Comparison of ENCODE assay signal across 28 cellular contexts in the genomic region with DNA sequence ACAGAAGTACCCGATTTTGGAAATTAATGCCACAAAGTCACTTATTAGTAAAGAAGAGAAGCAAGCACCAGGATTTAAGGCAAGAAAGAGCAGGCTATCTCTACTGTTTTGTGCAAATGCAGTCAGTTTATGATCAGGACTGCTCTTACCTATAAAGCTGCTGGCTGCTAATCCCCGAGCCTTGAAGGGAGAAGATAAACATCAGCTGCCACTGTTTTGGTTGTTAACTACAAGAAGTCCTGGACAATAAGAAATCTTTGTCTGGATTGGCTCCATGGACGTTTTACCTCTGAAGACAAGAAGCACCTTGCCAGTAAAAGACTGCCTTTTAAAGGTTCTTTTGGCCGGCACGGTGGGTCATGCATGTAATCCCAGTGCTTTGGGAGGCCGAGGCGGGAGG.
"Had no signal": no experiment of that assay in that cellular context is flagged by ENCODE, and none has a peak within 500 bp of the region (broad histone marks: within the 10 kb centered on the region; RNA-seq: fewer than 3 reads in every experiment).

No MANE protein-coding gene starts in this region.

- H3K4me1 Mint-ChIP-seq: activated B cell treated with CpG ODN at 0.5 μM for 24 hours, brain had no signal

- DNase-seq: activated B cell treated with CpG ODN at 0.5 μM for 24 hours; activated CD4-positive, alpha-beta memory T cell treated with anti-CD3 and anti-CD28 coated beads for 36 hours; activated CD4-positive, alpha-beta T cell treated with anti-CD3 and anti-CD28 coated beads, Interleukin-2, amount 10 ng/mL, durations not matched to agents 24 days and 14 days; activated CD8-positive, alpha-beta memory T cell treated with anti-CD3 and anti-CD28 coated beads, Interleukin-2, amount 50 U/mL, for 48 hours; activated CD8-positive, alpha-beta T cell treated with anti-CD3 and anti-CD28 coated beads, Interleukin-2, amount 10 ng/mL, durations not matched to agents 7 days and 5 days; activated gamma-delta T cell; activated naive CD4-positive, alpha-beta T cell; activated naive CD4-positive, alpha-beta T cell treated with anti-CD3 and anti-CD28 coated beads, Interleukin-2, amount 10 ng/mL, durations not matched to agents 7 days and 5 days; activated naive CD8-positive, alpha-beta T cell treated with anti-CD3 and anti-CD28 coated beads, Interleukin-2, amount 10 ng/mL, durations not matched to agents 7 days and 5 days; activated T-cell treated with anti-CD3 and anti-CD28 coated beads for 4 hours; activated T-cell treated with anti-CD3 and anti-CD28 coated beads, Interleukin-2, amount 50 U/mL, for 24 hours; activated T-cell treated with anti-CD3 and anti-CD28 coated beads, Interleukin-2, amount 50 U/mL, for 72 hours; central memory CD4-positive, alpha-beta T cell; cerebellar nuclear complex; colonic mucosa; effector CD8-positive, alpha-beta T cell; esophagus squamous epithelium; foreskin fibroblast; head of caudate nucleus; T-helper 2 cell; WERI-Rb-1 had no signal

- H3K4me3 Mint-ChIP-seq: activated B cell treated with CpG ODN at 0.5 μM for 24 hours; activated CD4-positive, alpha-beta memory T cell treated with anti-CD3 and anti-CD28 coated beads for 36 hours; activated CD4-positive, alpha-beta T cell treated with anti-CD3 and anti-CD28 coated beads, Interleukin-2, amount 10 ng/mL, durations not matched to agents 24 days and 14 days; activated CD8-positive, alpha-beta T cell treated with anti-CD3 and anti-CD28 coated beads, Interleukin-2, amount 10 ng/mL, durations not matched to agents 7 days and 5 days; activated naive CD4-positive, alpha-beta T cell treated with anti-CD3 and anti-CD28 coated beads, Interleukin-2, amount 10 ng/mL, durations not matched to agents 7 days and 5 days; activated naive CD8-positive, alpha-beta T cell treated with anti-CD3 and anti-CD28 coated beads, Interleukin-2, amount 10 ng/mL, durations not matched to agents 7 days and 5 days; activated T-cell treated with anti-CD3 and anti-CD28 coated beads, Interleukin-2, amount 50 U/mL, for 24 hours; activated T-cell treated with anti-CD3 and anti-CD28 coated beads, Interleukin-2, amount 50 U/mL, for 72 hours; brain had no signal

- ATAC-seq: activated CD4-positive, CD25-positive, alpha-beta regulatory T cell treated with anti-CD3 and anti-CD28 coated beads, Interleukin-2, amount 50 U/mL, for 24 hours; activated CD8-positive, alpha-beta T cell treated with anti-CD3 and anti-CD28 coated beads, Interleukin-2, amount 10 ng/mL, durations not matched to agents 7 days and 5 days; activated naive CD4-positive, alpha-beta T cell treated with anti-CD3 and anti-CD28 coated beads, Interleukin-2, amount 50 U/mL, for 72 hours; activated T-cell treated with anti-CD3 and anti-CD28 coated beads, Interleukin-2, amount 50 U/mL, for 72 hours had no signal

- H3K27me3 Mint-ChIP-seq: activated B cell treated with CpG ODN at 0.5 μM for 24 hours; activated CD4-positive, alpha-beta memory T cell treated with anti-CD3 and anti-CD28 coated beads for 36 hours; activated naive CD4-positive, alpha-beta T cell treated with anti-CD3 and anti-CD28 coated beads, Interleukin-2, amount 10 ng/mL, durations not matched to agents 7 days and 5 days; activated T-cell treated with anti-CD3 and anti-CD28 coated beads, Interleukin-2, amount 50 U/mL, for 24 hours; brain had no signal

- H3K4me3 ChIP-seq: ascending aorta, breast epithelium, cardiac muscle cell, colonic mucosa, esophagus squamous epithelium had no signal

- H3K36me3 Mint-ChIP-seq: activated CD4-positive, alpha-beta memory T cell treated with anti-CD3 and anti-CD28 coated beads for 36 hours; activated naive CD4-positive, alpha-beta T cell treated with anti-CD3 and anti-CD28 coated beads, Interleukin-2, amount 10 ng/mL, durations not matched to agents 7 days and 5 days; activated naive CD4-positive, alpha-beta T cell treated with anti-CD3 and anti-CD28 coated beads, Interleukin-2, amount 50 U/mL, for 72 hours; brain had no signal

- H3K9me3 Mint-ChIP-seq: activated B cell treated with CpG ODN at 0.5 μM for 24 hours; activated CD4-positive, alpha-beta memory T cell treated with anti-CD3 and anti-CD28 coated beads for 36 hours; activated CD4-positive, alpha-beta T cell treated with anti-CD3 and anti-CD28 coated beads, Interleukin-2, amount 10 ng/mL, durations not matched to agents 24 days and 14 days; activated naive CD4-positive, alpha-beta T cell treated with anti-CD3 and anti-CD28 coated beads, Interleukin-2, amount 10 ng/mL, durations not matched to agents 7 days and 5 days; activated naive CD4-positive, alpha-beta T cell treated with anti-CD3 and anti-CD28 coated beads, Interleukin-2, amount 50 U/mL, for 72 hours; activated naive CD8-positive, alpha-beta T cell treated with anti-CD3 and anti-CD28 coated beads, Interleukin-2, amount 10 ng/mL, durations not matched to agents 7 days and 5 days; activated T-cell treated with anti-CD3 and anti-CD28 coated beads, Interleukin-2, amount 50 U/mL, for 24 hours; activated T-cell treated with anti-CD3 and anti-CD28 coated beads, Interleukin-2, amount 50 U/mL, for 72 hours; brain had no signal

- H3K27ac ChIP-seq: ascending aorta, breast epithelium, cardiac muscle cell, colonic mucosa, epithelial cell of prostate, esophagus squamous epithelium, WERI-Rb-1 had no signal

- H3K27ac Mint-ChIP-seq: activated B cell treated with CpG ODN at 0.5 μM for 24 hours; activated CD4-positive, alpha-beta memory T cell treated with anti-CD3 and anti-CD28 coated beads for 36 hours; activated CD4-positive, alpha-beta T cell treated with anti-CD3 and anti-CD28 coated beads, Interleukin-2, amount 10 ng/mL, durations not matched to agents 24 days and 14 days; activated CD8-positive, alpha-beta T cell treated with anti-CD3 and anti-CD28 coated beads, Interleukin-2, amount 10 ng/mL, durations not matched to agents 7 days and 5 days; activated naive CD4-positive, alpha-beta T cell treated with anti-CD3 and anti-CD28 coated beads, Interleukin-2, amount 10 ng/mL, durations not matched to agents 7 days and 5 days; activated naive CD4-positive, alpha-beta T cell treated with anti-CD3 and anti-CD28 coated beads, Interleukin-2, amount 50 U/mL, for 72 hours; activated naive CD8-positive, alpha-beta T cell treated with anti-CD3 and anti-CD28 coated beads, Interleukin-2, amount 10 ng/mL, durations not matched to agents 7 days and 5 days; activated T-cell treated with anti-CD3 and anti-CD28 coated beads, Interleukin-2, amount 50 U/mL, for 24 hours; activated T-cell treated with anti-CD3 and anti-CD28 coated beads, Interleukin-2, amount 50 U/mL, for 72 hours; brain had no signal
